1 cellular context compared by ENCODE assay signal in the genomic region with DNA sequence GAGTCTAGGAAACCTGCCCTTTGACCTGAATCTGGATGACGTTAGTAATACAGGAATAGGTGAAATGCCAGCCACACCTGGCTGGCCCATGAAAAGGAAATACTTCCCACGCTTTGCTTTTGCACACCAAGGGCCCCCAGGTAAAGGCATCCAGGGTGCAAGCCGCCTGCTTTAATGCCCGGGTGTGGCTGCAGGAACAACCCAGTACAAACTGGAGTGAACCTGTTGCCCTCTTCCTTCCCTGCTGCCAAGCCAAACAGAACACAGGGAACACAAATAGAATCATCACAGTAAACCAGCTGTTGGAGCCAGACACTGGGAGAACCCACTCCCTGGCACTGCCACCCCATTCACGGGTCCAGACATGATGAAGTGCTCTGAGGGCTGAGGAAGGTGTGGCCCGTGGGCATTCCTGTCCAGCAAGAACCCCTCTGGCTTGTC.
TF ChIP-seq lines count a peak whose summit lies in the region.

No MANE protein-coding gene starts in this region.

TF ChIP-seq in HepG2, 621 proteins besides CTCF, POLR2A, EP300 and RAD21 (continued from another document):
- TF ChIP-seq, protein P1, sequence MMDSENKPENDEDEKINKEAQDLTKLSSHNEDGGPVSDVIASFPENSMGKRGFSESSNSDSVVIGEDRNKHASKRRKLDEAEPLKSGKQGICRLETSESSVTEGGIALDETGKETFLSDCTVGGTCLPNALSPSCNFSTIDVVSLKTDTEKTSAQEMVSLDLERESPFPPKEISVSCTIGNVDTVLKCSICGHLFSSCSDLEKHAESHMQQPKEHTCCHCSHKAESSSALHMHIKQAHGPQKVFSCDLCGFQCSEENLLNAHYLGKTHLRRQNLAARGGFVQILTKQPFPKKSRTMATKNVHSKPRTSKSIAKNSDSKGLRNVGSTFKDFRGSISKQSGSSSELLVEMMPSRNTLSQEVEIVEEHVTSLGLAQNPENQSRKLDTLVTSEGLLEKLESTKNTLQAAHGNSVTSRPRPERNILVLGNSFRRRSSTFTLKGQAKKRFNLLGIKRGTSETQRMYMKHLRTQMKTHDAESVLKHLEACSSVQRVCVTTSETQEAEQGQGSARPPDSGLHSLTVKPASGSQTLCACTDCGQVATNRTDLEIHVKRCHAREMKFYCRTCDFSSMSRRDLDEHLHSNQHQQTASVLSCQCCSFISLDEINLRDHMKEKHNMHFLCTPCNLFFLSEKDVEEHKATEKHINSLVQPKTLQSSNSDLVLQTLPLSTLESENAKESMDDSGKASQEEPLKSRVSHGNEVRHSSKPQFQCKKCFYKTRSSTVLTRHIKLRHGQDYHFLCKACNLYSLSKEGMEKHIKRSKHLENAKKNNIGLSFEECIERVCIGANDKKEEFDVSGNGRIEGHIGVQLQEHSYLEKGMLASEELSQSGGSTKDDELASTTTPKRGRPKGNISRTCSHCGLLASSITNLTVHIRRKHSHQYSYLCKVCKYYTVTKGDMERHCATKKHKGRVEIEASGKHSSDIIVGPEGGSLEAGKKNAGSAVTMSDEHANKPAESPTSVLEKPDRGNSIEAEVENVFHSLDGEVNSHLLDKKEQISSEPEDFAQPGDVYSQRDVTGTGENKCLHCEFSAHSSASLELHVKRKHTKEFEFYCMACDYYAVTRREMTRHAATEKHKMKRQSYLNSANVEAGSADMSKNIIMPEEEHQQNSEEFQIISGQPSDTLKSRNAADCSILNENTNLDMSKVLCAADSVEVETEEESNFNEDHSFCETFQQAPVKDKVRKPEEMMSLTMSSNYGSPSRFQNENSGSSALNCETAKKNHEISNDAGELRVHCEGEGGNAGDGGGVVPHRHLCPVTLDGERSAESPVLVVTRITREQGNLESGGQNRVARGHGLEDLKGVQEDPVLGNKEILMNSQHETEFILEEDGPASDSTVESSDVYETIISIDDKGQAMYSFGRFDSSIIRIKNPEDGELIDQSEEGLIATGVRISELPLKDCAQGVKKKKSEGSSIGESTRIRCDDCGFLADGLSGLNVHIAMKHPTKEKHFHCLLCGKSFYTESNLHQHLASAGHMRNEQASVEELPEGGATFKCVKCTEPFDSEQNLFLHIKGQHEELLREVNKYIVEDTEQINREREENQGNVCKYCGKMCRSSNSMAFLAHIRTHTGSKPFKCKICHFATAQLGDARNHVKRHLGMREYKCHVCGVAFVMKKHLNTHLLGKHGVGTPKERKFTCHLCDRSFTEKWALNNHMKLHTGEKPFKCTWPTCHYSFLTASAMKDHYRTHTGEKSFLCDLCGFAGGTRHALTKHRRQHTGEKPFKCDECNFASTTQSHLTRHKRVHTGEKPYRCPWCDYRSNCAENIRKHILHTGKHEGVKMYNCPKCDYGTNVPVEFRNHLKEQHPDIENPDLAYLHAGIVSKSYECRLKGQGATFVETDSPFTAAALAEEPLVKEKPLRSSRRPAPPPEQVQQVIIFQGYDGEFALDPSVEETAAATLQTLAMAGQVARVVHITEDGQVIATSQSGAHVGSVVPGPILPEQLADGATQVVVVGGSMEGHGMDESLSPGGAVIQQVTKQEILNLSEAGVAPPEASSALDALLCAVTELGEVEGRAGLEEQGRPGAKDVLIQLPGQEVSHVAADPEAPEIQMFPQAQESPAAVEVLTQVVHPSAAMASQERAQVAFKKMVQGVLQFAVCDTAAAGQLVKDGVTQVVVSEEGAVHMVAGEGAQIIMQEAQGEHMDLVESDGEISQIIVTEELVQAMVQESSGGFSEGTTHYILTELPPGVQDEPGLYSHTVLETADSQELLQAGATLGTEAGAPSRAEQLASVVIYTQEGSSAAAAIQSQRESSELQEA (CRISPR knock-in tag; IDR thresholded peaks at IDR 0.05; ENCODE audit: not compliant biosample characterization): no peak
- no peak for TF ChIP-seq HMG20B (CRISPR knock-in tag; conservative IDR thresholded peaks at IDR 0.05)
- TF ChIP-seq ZNF574 (CRISPR knock-in tag; IDR thresholded peaks at IDR 0.05): no peak
- TF ChIP-seq ZNF160 (CRISPR knock-in tag; IDR thresholded peaks at IDR 0.05): no peak
- TF ChIP-seq ETV6 (CRISPR knock-in tag; conservative IDR thresholded peaks at IDR 0.05): no peak
- no peak for TF ChIP-seq GATA4 (IDR thresholded peaks at IDR 0.05; ENCODE audit: borderline replicate concordance, low read depth)
- TF ChIP-seq ZFP62 (CRISPR knock-in tag; IDR thresholded peaks at IDR 0.05): no peak
- no peak for TF ChIP-seq GTF3A (CRISPR knock-in tag; conservative IDR thresholded peaks at IDR 0.05)
